1 cellular context compared by ENCODE assay signal in the genomic region with DNA sequence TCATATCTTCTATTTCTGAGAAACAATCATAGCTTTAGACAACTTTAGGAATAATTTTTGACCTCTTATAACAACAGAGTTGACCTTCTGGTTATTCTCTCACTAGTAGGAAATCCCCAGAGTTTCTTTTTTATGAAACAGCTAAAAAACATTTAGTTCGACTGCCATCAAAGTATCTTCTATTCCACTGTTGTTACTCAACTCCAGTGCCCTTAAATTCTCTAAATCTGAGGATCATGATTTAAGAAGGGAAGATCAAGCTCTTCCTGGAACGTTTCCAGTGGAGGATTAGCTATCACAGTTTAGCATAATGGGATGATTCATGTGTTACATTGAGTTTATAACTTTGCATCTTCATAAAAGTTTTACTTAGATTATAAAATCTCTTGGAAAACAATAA.
TF ChIP-seq lines count a peak whose summit lies in the region.

No MANE protein-coding gene starts in this region.

TF ChIP-seq in GM12878, 131 proteins besides CTCF, POLR2A, EP300 and RAD21 (continued from another document):
- TF ChIP-seq, protein P1, sequence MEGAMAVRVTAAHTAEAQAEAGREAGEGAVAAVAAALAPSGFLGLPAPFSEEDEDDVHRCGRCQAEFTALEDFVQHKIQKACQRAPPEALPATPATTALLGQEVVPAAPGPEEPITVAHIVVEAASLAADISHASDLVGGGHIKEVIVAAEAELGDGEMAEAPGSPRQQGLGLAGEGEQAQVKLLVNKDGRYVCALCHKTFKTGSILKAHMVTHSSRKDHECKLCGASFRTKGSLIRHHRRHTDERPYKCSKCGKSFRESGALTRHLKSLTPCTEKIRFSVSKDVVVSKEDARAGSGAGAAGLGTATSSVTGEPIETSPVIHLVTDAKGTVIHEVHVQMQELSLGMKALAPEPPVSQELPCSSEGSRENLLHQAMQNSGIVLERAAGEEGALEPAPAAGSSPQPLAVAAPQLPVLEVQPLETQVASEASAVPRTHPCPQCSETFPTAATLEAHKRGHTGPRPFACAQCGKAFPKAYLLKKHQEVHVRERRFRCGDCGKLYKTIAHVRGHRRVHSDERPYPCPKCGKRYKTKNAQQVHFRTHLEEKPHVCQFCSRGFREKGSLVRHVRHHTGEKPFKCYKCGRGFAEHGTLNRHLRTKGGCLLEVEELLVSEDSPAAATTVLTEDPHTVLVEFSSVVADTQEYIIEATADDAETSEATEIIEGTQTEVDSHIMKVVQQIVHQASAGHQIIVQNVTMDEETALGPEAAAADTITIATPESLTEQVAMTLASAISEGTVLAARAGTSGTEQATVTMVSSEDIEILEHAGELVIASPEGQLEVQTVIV (IDR thresholded peaks at IDR 0.05; ENCODE audit: borderline replicate concordance, partially characterized antibody), result no peak
